In the genomic region with DNA sequence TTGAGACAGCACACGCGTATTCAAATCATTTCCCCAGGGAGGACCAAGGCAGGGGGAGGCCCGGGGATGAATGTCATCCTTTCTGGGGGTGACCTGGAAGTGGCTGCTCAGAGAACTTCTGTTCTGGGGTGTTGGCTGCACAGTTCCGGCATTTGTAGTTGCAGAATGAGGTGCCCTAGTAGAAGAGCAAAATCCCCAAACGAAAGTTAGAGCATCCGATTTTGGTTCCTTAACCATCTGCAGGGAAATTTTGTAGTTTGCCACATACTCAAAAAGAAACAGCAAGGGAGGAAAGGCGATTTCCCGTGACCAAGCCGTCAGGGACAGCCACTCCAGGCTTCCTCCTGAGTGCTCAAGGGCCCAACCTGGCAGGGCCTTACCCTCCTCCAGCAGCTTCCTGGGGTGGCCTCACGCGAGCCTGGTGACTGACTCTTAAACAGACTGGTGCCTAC, we compare ENCODE assay signal across 16 cellular contexts. TPM values are rescaled to one million over a fixed set of nuclear protein-coding genes. Genes with fewer than 3 reads are reported as not detected.
DNase-seq lines count a peak whose midpoint lies in the region; ATAC-seq, FAIRE-seq and TF ChIP-seq lines count a peak whose summit lies in the region.
"Had no signal": no experiment of that assay in that cellular context is flagged by ENCODE, and none has a peak within 500 bp of the region (broad histone marks: within the 10 kb centered on the region; RNA-seq: fewer than 3 reads in every experiment).

No MANE protein-coding gene starts in this region.

- ATAC-seq in GM18505 (IDR thresholded peaks at IDR 0.05; ENCODE audit: unreplicated experiment) (peak; percentile 57), GM19467 (IDR thresholded peaks at IDR 0.05; ENCODE audit: unreplicated experiment) (peak; percentile 61), HG02970 (IDR thresholded peaks at IDR 0.05; ENCODE audit: low FRiP score, unreplicated experiment) (peak; percentile 51), HepG2 (peak; percentile 17; the same call in 1 of the 3 replicates), left colon (no peak)
- ATAC-seq: activated CD8-positive, alpha-beta T cell treated with anti-CD3 and anti-CD28 coated beads, Interleukin-2, amount 10 ng/mL, durations not matched to agents 7 days and 5 days; K562; natural killer cell had no signal

- POLR2A ChIA-PET in HepG2 (lab: Yijun Ruan, JAX): no interaction called here

- H4K20me1 ChIP-seq in HepG2 (ENCODE audit: insufficient read depth, low read length): no peaks in the 10 kb centered on the region

- no peak for TF ChIP-seq CTCF in HepG2 (CRISPR knock-in tag; IDR thresholded peaks at IDR 0.05)

- H2AFZ ChIP-seq in HepG2 (ENCODE audit: low read length): no peak overlapping the region

- WGBS in HepG2 (ENCODE audit: low lambda C conversion rate): 53% methylated on average over 8 of the region's 11 CpGs

- H3K27ac ChIP-seq in HepG2 (ENCODE audit: extremely low read length, insufficient read depth, low read length): no peak overlapping the region
- H3K27ac ChIP-seq: SK-N-MC had no signal

- in situ Hi-C loops in HepG2 (cut with HindIII; ENCODE audit: extremely low pct_ligation_motif_present, low pct_unique_long_range_greater_than_20kb): no loop called here

- no peak for TF ChIP-seq RAD21 in HepG2 (CRISPR knock-in tag; IDR thresholded peaks at IDR 0.05)

- TF ChIP-seq POLR2A in GM18505 (IDR thresholded peaks at IDR 0.05; ENCODE audit: borderline replicate concordance, extremely low read depth, insufficient read depth, insufficient read length) (peak; percentile 42), HepG2 (IDR thresholded peaks at IDR 0.05; ENCODE audit: insufficient read depth in 1 of 2, low read depth in 2 of 2, low read length in 2 of 2) (no peak)

- H3K9ac ChIP-seq in HepG2 (ENCODE audit: insufficient read depth, low read depth, low read length): no peak overlapping the region

- H3K4me1 ChIP-seq in HepG2 (ENCODE audit: insufficient read depth, low read length): peaks cover 14% of the 10 kb centered on the region
- H3K4me1 ChIP-seq: Caco-2 had no signal

- DNase-seq in HepG2 (ENCODE audit: low spot score) (no peak), left colon (no peak), NCI-H526 treated with DMSO at 0.1 percent for 48 hours (lab: John Stamatoyannopoulos, UW) (no peak)
- no peak for DNase-seq in stimulated activated CD4-positive, alpha-beta T cell treated with anti-CD3 and anti-CD28 coated beads, Interleukin-2, amount 100 ng/mL, for 24 hours
- DNase-seq in stimulated activated CD4-positive, alpha-beta T cell treated with anti-CD3 and anti-CD28 coated beads, Interleukin-12 subunit alpha, Interleukin-12 subunit beta, amount 100 ng/mL, for 4 hours: no peak
- DNase-seq: activated CD8-positive, alpha-beta T cell treated with anti-CD3 and anti-CD28 coated beads, Interleukin-2, amount 10 ng/mL, durations not matched to agents 7 days and 5 days; amygdala; Caco-2; natural killer cell; NCI-H226 had no signal

- no peak for FAIRE-seq in HepG2 (lab: Jason Lieb, UNC)
- FAIRE-seq: endothelial cell of umbilical vein, K562 had no signal

- intact Hi-C loops in HepG2 (cut with micrococcal nuclease; ENCODE audit: unreplicated experiment): no loop called here
- intact Hi-C loops in left colon (cut with DNase I, micrococcal nuclease): no loop called here

- H3K79me2 ChIP-seq in HepG2 (ENCODE audit: insufficient read depth, low read length): no peaks in the 10 kb centered on the region

- peaks cover 6 to 14% of the 10 kb centered on the region in 2 experiments; a peak in 4 of 5 replicates for H3K27me3 ChIP-seq in HepG2 (ENCODE audit: control insufficient read depth in 1 of 2, insufficient read depth in 2 of 2, low read length in 2 of 2)

- H3K4me2 ChIP-seq in HepG2 (ENCODE audit: low read depth, low read length): no peak overlapping the region

- CTCF ChIA-PET in HepG2 (lab: Yijun Ruan, JAX; ENCODE audit: low intra/inter-chr PET ratio, low total read pairs): no interaction called here

- H3K36me3 ChIP-seq in HepG2 (replicated peaks in 1 of 2; ENCODE audit: control insufficient read depth in 1 of 2, insufficient read depth in 2 of 2, low read length in 2 of 2): no peaks in the 10 kb centered on the region

- BruUV-seq in HepG2 (replicated peaks; lab: Mats Ljungman, UMichigan): no TSS peak

- H3K4me3 ChIP-seq in HepG2 (replicated peaks in 1 of 3; ENCODE audit: insufficient read depth in 1 of 3, low read depth in 2 of 3, low read length in 3 of 3): no peak overlapping the region
- H3K4me3 ChIP-seq: K562, SK-N-MC had no signal

- no peaks in the 10 kb centered on the region for H3K9me3 ChIP-seq in HepG2 (ENCODE audit: low read length)
- H3K9me3 ChIP-seq: Caco-2 had no signal

- no peak for TF ChIP-seq EP300 in HepG2 (IDR thresholded peaks at IDR 0.05; ENCODE audit: low read depth in 2 of 2, low read length in 2 of 2)
- no peak for TF ChIP-seq EP300 in HepG2 (CRISPR knock-in tag; IDR thresholded peaks at IDR 0.05; ENCODE audit: borderline replicate concordance)

TF ChIP-seq in HepG2, 621 proteins besides CTCF, POLR2A, EP300 and RAD21 (continues in another document):
- TF ChIP-seq ZNF75D (CRISPR knock-in tag; IDR thresholded peaks at IDR 0.05; ENCODE audit: borderline replicate concordance): no peak
- no peak for TF ChIP-seq ZNF644 (CRISPR knock-in tag; IDR thresholded peaks at IDR 0.05; ENCODE audit: low read depth)
- TF ChIP-seq MLLT10 (CRISPR knock-in tag; IDR thresholded peaks at IDR 0.05): no peak
- TF ChIP-seq FOXP1 (IDR thresholded peaks at IDR 0.05): no peak
- TF ChIP-seq FOXP1 (CRISPR knock-in tag; IDR thresholded peaks at IDR 0.05): no peak
- TF ChIP-seq ZNF569 (CRISPR knock-in tag; IDR thresholded peaks at IDR 0.05; ENCODE audit: borderline replicate concordance): no peak
- TF ChIP-seq ZBTB3 (CRISPR knock-in tag; IDR thresholded peaks at IDR 0.05; ENCODE audit: borderline replicate concordance, low read depth): no peak
- no peak for TF ChIP-seq ZFAT (CRISPR knock-in tag; conservative IDR thresholded peaks at IDR 0.05)
- no peak for TF ChIP-seq NKX3-1 (CRISPR knock-in tag; IDR thresholded peaks at IDR 0.05)
- no peak for TF ChIP-seq ZNF775 (CRISPR knock-in tag; IDR thresholded peaks at IDR 0.05; ENCODE audit: borderline replicate concordance)
- TF ChIP-seq MIXL1 (CRISPR knock-in tag; IDR thresholded peaks at IDR 0.05): no peak
- no peak for TF ChIP-seq ZNF414 (CRISPR knock-in tag; IDR thresholded peaks at IDR 0.05)
- TF ChIP-seq ZNF713 (CRISPR knock-in tag; IDR thresholded peaks at IDR 0.05): no peak
- no peak for TF ChIP-seq HNRNPUL1 (IDR thresholded peaks at IDR 0.05; ENCODE audit: low read depth, low read length)
- TF ChIP-seq TFAP4 (IDR thresholded peaks at IDR 0.05; ENCODE audit: borderline replicate concordance, low read depth): no peak

RNA-seq across cellular contexts. Expression of gene TRAF3, which starts 13.0 kb away (rescaled TPM):
- total RNA-seq in HepG2 (2016; rRNA removed; fragmentation: Illumina TruSeq; extraction: Trizol): 12.2 and 13.0 TPM in 2 replicates
- total RNA-seq in HepG2 (2016; cell fraction: cytosol; rRNA removed; fragmentation: Illumina TruSeq; extraction: Trizol; ENCODE audit: low read depth): 45.5 and 46.6 TPM in 2 replicates
- 10.7 and 11.9 TPM in 2 replicates for total RNA-seq in HepG2 (2016; cell fraction: insoluble cytoplasmic fraction; rRNA removed; fragmentation: Illumina TruSeq; extraction: Trizol)
- 36.3 and 37.0 TPM in 2 replicates for total RNA-seq in HepG2 (2016; cell fraction: membrane; rRNA removed; fragmentation: Illumina TruSeq; extraction: Trizol)
- 8.7 and 9.5 TPM in 2 replicates for total RNA-seq in HepG2 (2016; cell fraction: nucleus; rRNA removed; fragmentation: Illumina TruSeq; extraction: Trizol)
- polyA plus RNA-seq in HepG2 (2011; rRNA removed): 6.9 and 7.2 TPM in 2 replicates
- 6.0 and 6.8 TPM in 2 replicates for polyA plus RNA-seq in HepG2 (2011; cell fraction: cytosol; rRNA removed)
- polyA plus RNA-seq in HepG2 (2011; cell fraction: nucleus; rRNA removed): 8.0 and 8.4 TPM in 2 replicates
- polyA plus RNA-seq in HepG2 (2012): 5.3 and 5.6 TPM in 2 replicates
- polyA plus RNA-seq in HepG2 (2016; cell fraction: cytosol; fragmentation: Illumina TruSeq; extraction: Trizol; ENCODE audit: low read depth): 11.1 and 11.2 TPM in 2 replicates
- polyA plus RNA-seq in HepG2 (2016; cell fraction: insoluble cytoplasmic fraction; fragmentation: Illumina TruSeq; extraction: Trizol; ENCODE audit: low read depth): 7.7 and 10.1 TPM in 2 replicates
- polyA plus RNA-seq in HepG2 (2016; cell fraction: membrane; fragmentation: Illumina TruSeq; extraction: Trizol; ENCODE audit: low read depth): 15.8 and 17.5 TPM in 2 replicates
- polyA plus RNA-seq in HepG2 (2016; cell fraction: nucleus; fragmentation: Illumina TruSeq; extraction: Trizol; ENCODE audit: insufficient read depth, low read depth): 11.6 and 12.0 TPM in 2 replicates
- polyA minus RNA-seq in HepG2 (2011; rRNA and poly(A)+ RNA removed; ENCODE audit: low replicate concordance): 21.0 and 40.5 TPM in 2 replicates
- polyA minus RNA-seq in HepG2 (2011; cell fraction: cytosol; rRNA and poly(A)+ RNA removed): 7.8 and 9.1 TPM in 2 replicates
- polyA minus RNA-seq in HepG2 (2011; cell fraction: nucleus; rRNA and poly(A)+ RNA removed): 6.8 and 11.8 TPM in 2 replicates
- 10 to 100 TPM; 22.6 to 31.6 TPM for total RNA-seq in left colon
